In the genomic region with DNA sequence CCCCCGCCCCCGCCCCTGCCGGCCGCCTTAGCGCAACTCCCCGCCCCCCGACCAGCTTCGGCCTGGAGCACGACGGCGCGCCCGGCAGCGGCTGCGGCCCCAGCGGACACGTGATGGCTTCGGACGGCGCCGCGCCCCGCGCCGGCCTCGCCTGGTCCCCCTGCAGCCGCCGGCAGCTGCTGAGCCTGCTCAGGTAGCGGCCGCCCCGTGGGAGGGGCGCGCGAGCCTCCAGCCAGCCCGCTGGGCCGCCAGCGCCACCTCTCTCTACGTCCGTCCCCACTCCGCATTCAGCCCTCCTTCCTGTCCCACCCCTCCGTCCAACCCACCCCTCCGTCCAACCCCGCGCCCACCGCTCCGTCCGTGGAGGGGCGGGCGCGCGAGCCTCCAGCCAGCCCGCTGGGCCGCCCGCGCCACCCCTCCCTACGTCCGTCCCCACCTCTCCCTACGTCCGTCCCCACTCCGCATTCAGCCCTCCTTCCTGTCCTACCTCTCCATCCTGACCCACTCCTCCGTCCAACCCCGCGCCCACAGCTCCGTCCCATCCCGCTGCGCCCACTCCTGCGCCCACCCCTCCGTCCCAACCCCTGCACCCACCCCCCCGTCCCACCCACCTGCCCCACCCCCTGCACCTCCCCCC, we compare ENCODE assay signal across 1 cellular context.
A peak's percentile ranks its signal among the peaks of the same experiment; 100 is the strongest.
TF ChIP-seq lines count a peak whose summit lies in the region.

No MANE protein-coding gene starts in this region.

TF ChIP-seq in H1, 55 proteins besides CTCF, POLR2A, EP300 and RAD21:
- TF ChIP-seq GABPA (IDR thresholded peaks at IDR 0.05; ENCODE audit: borderline replicate concordance, insufficient read depth, low read length) = no peak
- TF ChIP-seq RBBP5 (IDR thresholded peaks at IDR 0.05; ENCODE audit: borderline replicate concordance, low read depth, low read length) = 0 out of 2 replicates have a peak, but pooled peaks have one; percentile 15
- peak; percentile 36; the same call in 1 of the 2 replicates for TF ChIP-seq BACH1 (IDR thresholded peaks at IDR 0.05; ENCODE audit: low read length)
- TF ChIP-seq, protein P1, sequence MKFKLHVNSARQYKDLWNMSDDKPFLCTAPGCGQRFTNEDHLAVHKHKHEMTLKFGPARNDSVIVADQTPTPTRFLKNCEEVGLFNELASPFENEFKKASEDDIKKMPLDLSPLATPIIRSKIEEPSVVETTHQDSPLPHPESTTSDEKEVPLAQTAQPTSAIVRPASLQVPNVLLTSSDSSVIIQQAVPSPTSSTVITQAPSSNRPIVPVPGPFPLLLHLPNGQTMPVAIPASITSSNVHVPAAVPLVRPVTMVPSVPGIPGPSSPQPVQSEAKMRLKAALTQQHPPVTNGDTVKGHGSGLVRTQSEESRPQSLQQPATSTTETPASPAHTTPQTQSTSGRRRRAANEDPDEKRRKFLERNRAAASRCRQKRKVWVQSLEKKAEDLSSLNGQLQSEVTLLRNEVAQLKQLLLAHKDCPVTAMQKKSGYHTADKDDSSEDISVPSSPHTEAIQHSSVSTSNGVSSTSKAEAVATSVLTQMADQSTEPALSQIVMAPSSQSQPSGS (IDR thresholded peaks at IDR 0.05; ENCODE audit: low read length) = no peak
- TF ChIP-seq, protein P2, sequence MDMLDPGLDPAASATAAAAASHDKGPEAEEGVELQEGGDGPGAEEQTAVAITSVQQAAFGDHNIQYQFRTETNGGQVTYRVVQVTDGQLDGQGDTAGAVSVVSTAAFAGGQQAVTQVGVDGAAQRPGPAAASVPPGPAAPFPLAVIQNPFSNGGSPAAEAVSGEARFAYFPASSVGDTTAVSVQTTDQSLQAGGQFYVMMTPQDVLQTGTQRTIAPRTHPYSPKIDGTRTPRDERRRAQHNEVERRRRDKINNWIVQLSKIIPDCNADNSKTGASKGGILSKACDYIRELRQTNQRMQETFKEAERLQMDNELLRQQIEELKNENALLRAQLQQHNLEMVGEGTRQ (IDR thresholded peaks at IDR 0.05; ENCODE audit: low read length) = peak; percentile 61; the same call in 1 of the 2 replicates
- TF ChIP-seq, protein P3, sequence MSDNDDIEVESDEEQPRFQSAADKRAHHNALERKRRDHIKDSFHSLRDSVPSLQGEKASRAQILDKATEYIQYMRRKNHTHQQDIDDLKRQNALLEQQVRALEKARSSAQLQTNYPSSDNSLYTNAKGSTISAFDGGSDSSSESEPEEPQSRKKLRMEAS (IDR thresholded peaks at IDR 0.05) = peak; percentile 87
- no peak for TF ChIP-seq BCL11A (IDR thresholded peaks at IDR 0.05; ENCODE audit: low read depth in 2 of 2, low read length in 2 of 2)
- TF ChIP-seq RXRA (IDR thresholded peaks at IDR 0.05; ENCODE audit: insufficient read depth, low read depth, low read length) = no peak
- TF ChIP-seq, protein P4, sequence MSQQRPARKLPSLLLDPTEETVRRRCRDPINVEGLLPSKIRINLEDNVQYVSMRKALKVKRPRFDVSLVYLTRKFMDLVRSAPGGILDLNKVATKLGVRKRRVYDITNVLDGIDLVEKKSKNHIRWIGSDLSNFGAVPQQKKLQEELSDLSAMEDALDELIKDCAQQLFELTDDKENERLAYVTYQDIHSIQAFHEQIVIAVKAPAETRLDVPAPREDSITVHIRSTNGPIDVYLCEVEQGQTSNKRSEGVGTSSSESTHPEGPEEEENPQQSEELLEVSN (IDR thresholded peaks at IDR 0.05) = peak; percentile 70
TF ChIP-seq in H1: peak in this region for 5.
